Comparison of ENCODE assay signal across 8 cellular contexts in the genomic region with DNA sequence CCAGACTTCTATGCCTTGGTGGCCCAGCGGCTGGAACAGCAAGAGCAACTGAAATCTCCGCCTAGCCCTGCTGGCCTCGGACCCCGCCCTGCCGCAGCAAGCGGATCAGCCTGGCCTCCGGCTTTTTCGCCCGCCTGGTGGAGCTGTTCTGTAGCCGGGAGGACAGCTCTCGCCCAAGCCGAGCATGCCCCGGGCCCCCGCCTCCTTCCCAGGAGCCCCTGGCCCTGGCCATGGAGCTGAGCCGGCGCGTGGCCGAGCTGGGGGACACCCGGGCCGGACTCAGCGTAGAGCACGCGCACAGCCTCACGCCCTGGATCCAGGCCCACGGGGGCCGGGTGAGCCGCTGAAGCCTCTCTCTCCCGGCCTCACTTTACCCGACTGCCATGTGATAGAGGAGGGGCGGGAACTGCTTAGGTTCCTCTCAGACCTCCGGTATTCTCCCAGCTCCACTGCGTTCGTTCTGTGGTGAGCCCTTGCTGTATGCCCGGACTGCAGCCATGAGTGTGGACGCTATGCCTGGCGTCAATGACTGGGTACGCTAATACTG. TPM values are rescaled to one million over a fixed set of nuclear protein-coding genes. Genes with fewer than 3 reads are reported as not detected.
DNase-seq lines count a peak whose midpoint lies in the region; ATAC-seq, FAIRE-seq and TF ChIP-seq lines count a peak whose summit lies in the region.

No MANE protein-coding gene starts in this region.

- ATAC-seq in lung (ENCODE audit: insufficient read depth, low FRiP score), result peak; percentile 66
- ATAC-seq in GM21381 (IDR thresholded peaks at IDR 0.05; ENCODE audit: unreplicated experiment), result no peak

- 10 to 13% methylated on average over 35 to 37 of the region's 37 CpGs for WGBS in lung, 2 donors

- H3K4me3 ChIP-seq in AG10803 (ENCODE audit: low read length) (peak overlapping the region; percentile 54), dorsolateral prefrontal cortex (peak overlapping the region in 57 of 59 donors; percentile 11 to 63 (median 50)), lung (no peak overlapping the region)

- H3K27me3 ChIP-seq in dorsolateral prefrontal cortex, result peaks cover 0 to 34% (median 0%) of the 10 kb centered on the region in 45 donors
- H3K27me3 ChIP-seq in lung (ENCODE audit: control insufficient read depth, insufficient read depth), result peaks cover 5% of the 10 kb centered on the region

- in situ Hi-C loops in ACHN (cut with HindIII; ENCODE audit: low pct_ligation_motif_present, low pct_unique_long_range_greater_than_20kb, low sequenced_read_pairs), result no loop called here

- H3K36me3 ChIP-seq in lung (ENCODE audit: control insufficient read depth in 2 of 2, insufficient read depth in 2 of 2, low read length in 2 of 2), result no peaks in the 10 kb centered on the region

- intact Hi-C loops in dorsolateral prefrontal cortex (cut with DNase I), result no loop called here

- H3K27ac ChIP-seq in dorsolateral prefrontal cortex, result peak overlapping the region in 2 of 59 donors; percentile 31 to 58
- no peak overlapping the region for H3K27ac ChIP-seq in lung (ENCODE audit: low read depth in 1 of 2, low read length in 1 of 2)

- DNase-seq in AG10803 (ENCODE audit: low read depth) (peak; percentile 50), M059J (ENCODE audit: low read depth) (peak; percentile 19), dorsolateral prefrontal cortex (peak in 7 of 10 donors; percentile 42 to 61 (median 59)), lung (ENCODE audit: low spot score) (no peak), frontal cortex (ENCODE audit: low spot score in 2 of 2) (no peak), DMS79 (lab: John Stamatoyannopoulos, UW) (no peak), ACHN (no peak)

- peak; percentile 55 for TF ChIP-seq CTCF in AG10803 (conservative IDR thresholded peaks at IDR 0.05; ENCODE audit: low read length)
- TF ChIP-seq CTCF in dorsolateral prefrontal cortex (IDR thresholded peaks at IDR 0.05 in 54 of 56, conservative IDR thresholded peaks at IDR 0.05 in 2 of 56; ENCODE audit: low read depth in 1 of 56, partially characterized antibody in 56 of 56), result peak in 36 of 56 donors; percentile 6 to 46 (median 23)
- no peak for TF ChIP-seq CTCF in lung (IDR thresholded peaks at IDR 0.05; ENCODE audit: control extremely low read depth, extremely low read depth)

- FAIRE-seq in frontal cortex (lab: Jason Lieb, UNC), result no peak

- H3K4me1 ChIP-seq in lung (ENCODE audit: control insufficient read depth in 2 of 2, insufficient read depth in 2 of 2, low read length in 2 of 2), result peaks cover 0 to 4% of the 10 kb centered on the region in 2 donors

- no peaks in the 10 kb centered on the region for H3K9me3 ChIP-seq in lung (ENCODE audit: control insufficient read depth in 2 of 2, insufficient read depth in 1 of 2, low read length in 1 of 2)

RNA-seq across cellular contexts. Expression of gene MRPL3, which starts 24.1 kb away (rescaled TPM):
- total RNA-seq in M059J (2014; rRNA removed; shearing (Covaris generic)), result 216 and 237 TPM in 2 replicates
- 10 to 100 TPM; 24.9 to 63.5 (median 46.5) TPM for total RNA-seq in dorsolateral prefrontal cortex
- total RNA-seq in lung, result 10 to 100 TPM; 58.8 to 64.9 TPM
- polyA plus RNA-seq in lung, result 10 to 100 TPM; 80.4 to 99.7 TPM
- total RNA-seq in frontal cortex, result 117 TPM

Comparison
In these comparisons a context has a peak if more than half of its experiments do, and no peak if none do; other contexts are left out.
1. DNase-seq: peak in AG10803 (single experiment), M059J (single experiment) and dorsolateral prefrontal cortex (7 of 10); none in lung (single experiment), frontal cortex (0 of 2), DMS79 (single experiment) and ACHN (single experiment).